Comparison of ENCODE assay signal across 11 cellular contexts in genomic region chr11:36409152-36409713, GRCh38.
A peak's percentile ranks its signal among the peaks of the same experiment; 100 is the strongest.
DNase-seq lines count a peak whose midpoint lies in the region; ATAC-seq, FAIRE-seq and TF ChIP-seq lines count a peak whose summit lies in the region.
"Had no signal": no experiment of that assay in that cellular context is flagged by ENCODE, and none has a peak within 500 bp of the region (broad histone marks: within the 10 kb centered on the region; RNA-seq: fewer than 3 reads in every experiment).

No MANE protein-coding gene starts in this region.

- CTCF ChIA-PET in HepG2 (lab: Yijun Ruan, JAX; ENCODE audit: low intra/inter-chr PET ratio, low total read pairs): no interaction called here

- peak overlapping the region in 2 of 3 donors; percentile 1 to 7 for H3K27ac ChIP-seq in right lobe of liver
- H3K27ac ChIP-seq in HepG2 (ENCODE audit: extremely low read length, insufficient read depth, low read length): no peak overlapping the region
- peak overlapping the region; percentile 64 for H3K27ac ChIP-seq in thymus (ENCODE audit: low read depth)

- peaks cover 54% of the 10 kb centered on the region for H3K4me1 Mint-ChIP-seq in activated T-cell treated with anti-CD3 and anti-CD28 coated beads, Interleukin-2, amount 50 U/mL, for 24 hours (ENCODE audit: low read depth)

- POLR2A ChIA-PET in HepG2 (lab: Yijun Ruan, JAX): no interaction called here

- no TSS peak for BruUV-seq in HepG2 (replicated peaks; lab: Mats Ljungman, UMichigan)

- H3K36me3 ChIP-seq in right lobe of liver (no peaks in the 10 kb centered on the region), HepG2 (replicated peaks in 1 of 2; ENCODE audit: control insufficient read depth in 1 of 2, insufficient read depth in 2 of 2, low read length in 2 of 2) (no peaks in the 10 kb centered on the region), thymus (ENCODE audit: control insufficient read depth, insufficient read depth) (no peaks in the 10 kb centered on the region)

- TF ChIP-seq CTCF in right lobe of liver (IDR thresholded peaks at IDR 0.05) (no peak), HepG2 (CRISPR knock-in tag; IDR thresholded peaks at IDR 0.05) (no peak), fibroblast of villous mesenchyme (IDR thresholded peaks at IDR 0.05; ENCODE audit: insufficient read depth, low read depth, low read length) (no peak)

- H3K36me3 Mint-ChIP-seq in activated T-cell treated with anti-CD3 and anti-CD28 coated beads, Interleukin-2, amount 50 U/mL, for 24 hours (ENCODE audit: low read depth): peaks cover 27% of the 10 kb centered on the region

- H3K4me2 ChIP-seq in HepG2 (ENCODE audit: low read depth, low read length): no peak overlapping the region

- no peak for TF ChIP-seq EP300 in HepG2 (IDR thresholded peaks at IDR 0.05; ENCODE audit: low read depth in 2 of 2, low read length in 2 of 2)
- no peak for TF ChIP-seq EP300 in HepG2 (CRISPR knock-in tag; IDR thresholded peaks at IDR 0.05; ENCODE audit: borderline replicate concordance)

- H3K4me1 ChIP-seq in right lobe of liver (peaks cover 0 to 8% (median 0%) of the 10 kb centered on the region in 4 donors), HepG2 (ENCODE audit: insufficient read depth, low read length) (no peaks in the 10 kb centered on the region), thymus (ENCODE audit: control insufficient read depth, insufficient read depth, low read length) (peaks cover 17% of the 10 kb centered on the region)

- H3K9me3 Mint-ChIP-seq in activated T-cell treated with anti-CD3 and anti-CD28 coated beads, Interleukin-2, amount 50 U/mL, for 24 hours: no peaks in the 10 kb centered on the region
- H3K9me3 Mint-ChIP-seq: brain had no signal

- 0 out of 2 replicates have a peak, but pooled peaks cover 2% of the 10 kb centered on the region for H4K20me1 ChIP-seq in HepG2 (ENCODE audit: insufficient read depth, low read length)

- DNase-seq in right lobe of liver (peak in 1 of 3 donors; percentile 34), HepG2 (ENCODE audit: low spot score) (no peak), fibroblast of villous mesenchyme (ENCODE audit: low read depth) (peak; percentile 60), AG20443 (ENCODE audit: low spot score) (no peak)
- peak; percentile 40 for DNase-seq in activated T-cell treated with anti-CD3 and anti-CD28 coated beads, Interleukin-2, amount 50 U/mL, for 24 hours
- no peak for DNase-seq in effector CD8-positive, alpha-beta T cell (lab: John Stamatoyannopoulos, UW)
- DNase-seq: kidney glomerular epithelial cell, NCI-H1417 treated with DMSO at 0.1 percent for 48 hours had no signal

- TF ChIP-seq RAD21 in HepG2 (CRISPR knock-in tag; IDR thresholded peaks at IDR 0.05): no peak

- H3K27me3 Mint-ChIP-seq in activated T-cell treated with anti-CD3 and anti-CD28 coated beads, Interleukin-2, amount 50 U/mL, for 24 hours: no peaks in the 10 kb centered on the region
- H3K27me3 Mint-ChIP-seq: brain had no signal

- no peaks in the 10 kb centered on the region for H3K27me3 ChIP-seq in right lobe of liver
- peaks cover 0 to 37% of the 10 kb centered on the region in 2 experiments; a peak in 3 of 5 replicates for H3K27me3 ChIP-seq in HepG2 (ENCODE audit: control insufficient read depth in 1 of 2, insufficient read depth in 2 of 2, low read length in 2 of 2)
- no peaks in the 10 kb centered on the region for H3K27me3 ChIP-seq in thymus (ENCODE audit: control insufficient read depth, insufficient read depth)

- ATAC-seq in right lobe of liver: peak; percentile 11 to 49 (median 38)
- no peak for ATAC-seq in HepG2
- no peak for ATAC-seq in HG02642 (IDR thresholded peaks at IDR 0.05; ENCODE audit: poor library complexity, unreplicated experiment)

- WGBS in right lobe of liver (ENCODE audit: insufficient coverage, low coverage, low lambda C conversion rate, missing lambda C conversion rate): 33% methylated on average over 8 of the region's 8 CpGs
- WGBS in HepG2 (ENCODE audit: low lambda C conversion rate): 0% methylated on average over 8 of the region's 8 CpGs
- 2% methylated on average over 8 of the region's 8 CpGs for whole genome bisulfite sequencing in thymus

- no peak overlapping the region for H2AFZ ChIP-seq in HepG2 (ENCODE audit: low read length)

- H3K27ac Mint-ChIP-seq in activated T-cell treated with anti-CD3 and anti-CD28 coated beads, Interleukin-2, amount 50 U/mL, for 24 hours: peak overlapping the region; percentile 96

- in situ Hi-C loops in HepG2 (cut with HindIII; ENCODE audit: extremely low pct_ligation_motif_present, low pct_unique_long_range_greater_than_20kb): no loop called here

- H3K79me2 ChIP-seq in HepG2 (ENCODE audit: insufficient read depth, low read length): no peaks in the 10 kb centered on the region

- no peak for TF ChIP-seq POLR2A in right lobe of liver (IDR thresholded peaks at IDR 0.05)
- no peak for TF ChIP-seq POLR2A in HepG2 (IDR thresholded peaks at IDR 0.05; ENCODE audit: insufficient read depth in 1 of 2, low read depth in 2 of 2, low read length in 2 of 2)

- H3K4me3 ChIP-seq in right lobe of liver: no peak overlapping the region
- H3K4me3 ChIP-seq in HepG2 (replicated peaks in 1 of 3; ENCODE audit: insufficient read depth in 1 of 3, low read depth in 2 of 3, low read length in 3 of 3): no peak overlapping the region
- H3K4me3 ChIP-seq in fibroblast of villous mesenchyme (ENCODE audit: low read depth, low read length): no peak overlapping the region
- H3K4me3 ChIP-seq in thymus (ENCODE audit: low read length): peak overlapping the region; percentile 15

- H3K4me3 Mint-ChIP-seq in activated T-cell treated with anti-CD3 and anti-CD28 coated beads, Interleukin-2, amount 50 U/mL, for 24 hours: peak overlapping the region; percentile 57
- H3K4me3 Mint-ChIP-seq: brain had no signal

- H3K9me3 ChIP-seq in right lobe of liver (no peaks in the 10 kb centered on the region), HepG2 (ENCODE audit: low read length) (no peaks in the 10 kb centered on the region), thymus (ENCODE audit: control insufficient read depth) (no peaks in the 10 kb centered on the region)

- no peak overlapping the region for H3K9ac ChIP-seq in HepG2 (ENCODE audit: insufficient read depth, low read depth, low read length)

- intact Hi-C loops in right lobe of liver (cut with DNase I): no loop called here
- intact Hi-C loops in HepG2 (cut with micrococcal nuclease; ENCODE audit: unreplicated experiment): no loop called here

- no peak for FAIRE-seq in HepG2 (lab: Jason Lieb, UNC)

TF ChIP-seq in HepG2, 621 proteins besides CTCF, POLR2A, EP300 and RAD21:
- TF ChIP-seq MAF1 (CRISPR knock-in tag; IDR thresholded peaks at IDR 0.05; ENCODE audit: borderline replicate concordance) (no peak), ZNF530 (CRISPR knock-in tag; IDR thresholded peaks at IDR 0.05; ENCODE audit: low read depth) (no peak), ZNF513 (CRISPR knock-in tag; conservative IDR thresholded peaks at IDR 0.05) (no peak), ZBTB20 (CRISPR knock-in tag; IDR thresholded peaks at IDR 0.05; ENCODE audit: borderline replicate concordance, low read depth) (no peak), AGO1 (IDR thresholded peaks at IDR 0.05; ENCODE audit: low read depth, low read length, poor library complexity, severe bottlenecking) (no peak)
- TF ChIP-seq, protein P1, sequence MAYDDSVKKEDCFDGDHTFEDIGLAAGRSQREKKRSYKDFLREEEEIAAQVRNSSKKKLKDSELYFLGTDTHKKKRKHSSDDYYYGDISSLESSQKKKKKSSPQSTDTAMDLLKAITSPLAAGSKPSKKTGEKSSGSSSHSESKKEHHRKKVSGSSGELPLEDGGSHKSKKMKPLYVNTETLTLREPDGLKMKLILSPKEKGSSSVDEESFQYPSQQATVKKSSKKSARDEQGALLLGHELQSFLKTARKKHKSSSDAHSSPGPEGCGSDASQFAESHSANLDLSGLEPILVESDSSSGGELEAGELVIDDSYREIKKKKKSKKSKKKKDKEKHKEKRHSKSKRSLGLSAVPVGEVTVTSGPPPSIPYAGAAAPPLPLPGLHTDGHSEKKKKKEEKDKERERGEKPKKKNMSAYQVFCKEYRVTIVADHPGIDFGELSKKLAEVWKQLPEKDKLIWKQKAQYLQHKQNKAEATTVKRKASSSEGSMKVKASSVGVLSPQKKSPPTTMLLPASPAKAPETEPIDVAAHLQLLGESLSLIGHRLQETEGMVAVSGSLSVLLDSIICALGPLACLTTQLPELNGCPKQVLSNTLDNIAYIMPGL (CRISPR knock-in tag; IDR thresholded peaks at IDR 0.05; ENCODE audit: borderline replicate concordance in 1 of 2, low read depth in 1 of 2): no peak

Comparison
In these comparisons a context has a peak if more than half of its experiments do, and no peak if none do; other contexts are left out.
1. ATAC-seq: peak in right lobe of liver (4 of 4); none in HepG2 (single experiment) and HG02642 (single experiment).
2. DNase-seq: peak in activated T-cell treated with anti-CD3 and anti-CD28 coated beads, Interleukin-2, amount 50 U/mL, for 24 hours (single experiment) and fibroblast of villous mesenchyme (single experiment); none in HepG2 (single experiment), effector CD8-positive, alpha-beta T cell (single experiment) and AG20443 (single experiment).